Comparison of ENCODE assay signal across 19 cellular contexts in the genomic region with DNA sequence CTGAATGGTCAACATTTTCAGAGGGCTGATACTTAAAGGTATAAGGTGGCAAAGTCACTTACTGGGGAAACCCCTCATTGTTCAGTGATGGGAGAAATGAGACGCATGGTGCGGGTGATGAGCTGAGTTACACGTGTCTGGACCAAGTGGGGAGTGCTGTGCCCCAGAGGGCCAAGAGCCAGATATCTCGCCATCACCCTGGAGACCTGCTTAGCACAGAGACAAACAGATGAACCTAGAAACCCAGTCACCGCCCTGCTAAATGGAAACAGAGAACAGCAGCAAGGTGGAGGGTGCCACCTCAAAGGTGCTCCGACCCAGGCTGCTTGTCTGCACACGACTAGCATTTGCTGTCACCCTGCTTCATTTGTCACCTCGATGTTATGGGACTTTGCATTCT.
DNase-seq lines count a peak whose midpoint lies in the region; ATAC-seq and TF ChIP-seq lines count a peak whose summit lies in the region.
"Had no signal": no experiment of that assay in that cellular context is flagged by ENCODE, and none has a peak within 500 bp of the region (broad histone marks: within the 10 kb centered on the region; RNA-seq: fewer than 3 reads in every experiment).

No MANE protein-coding gene starts in this region.

- no peaks in the 10 kb centered on the region for H3K36me3 Mint-ChIP-seq in natural killer cell treated with Interleukin-12 subunit alpha and Interleukin-12 subunit beta and Interleukin-15 and Interleukin-18, amount 100 ng/mL, for 72 hours
- H3K36me3 Mint-ChIP-seq in natural killer cell: no peaks in the 10 kb centered on the region
- H3K36me3 Mint-ChIP-seq in chondrocyte (ENCODE audit: low read depth): peaks cover 8% of the 10 kb centered on the region
- peaks cover 10% of the 10 kb centered on the region for H3K36me3 Mint-ChIP-seq in progenitor cell of endocrine pancreas (ENCODE audit: insufficient read depth)
- peaks cover 2% of the 10 kb centered on the region for H3K36me3 Mint-ChIP-seq in T-helper 17 cell (ENCODE audit: low read depth)

- no peak overlapping the region for H3K18ac ChIP-seq in mesenchymal stem cell (ENCODE audit: low read depth in 1 of 2, low read length in 2 of 2)

- H4K8ac ChIP-seq in mesenchymal stem cell (ENCODE audit: low read length): no peak overlapping the region

- H3K14ac ChIP-seq in mesenchymal stem cell (ENCODE audit: low read length in 2 of 2): no peak overlapping the region

- intact Hi-C loops in natural killer cell (cut with micrococcal nuclease): no loop called here

- H2AFZ ChIP-seq in mesenchymal stem cell (ENCODE audit: low read depth, low read length): no peak overlapping the region

- H3K27ac ChIP-seq in mesenchymal stem cell (ENCODE audit: low read length, poor library complexity, severe bottlenecking): no peak overlapping the region
- H3K27ac ChIP-seq: BLaER1 treated with 17β-estradiol and CSF1 and Interleukin-3, amounts not matched to agents 10 nM and 100 nM had no signal

- no peak overlapping the region for H2BK5ac ChIP-seq in mesenchymal stem cell (ENCODE audit: low read depth, low read length, poor library complexity, severe bottlenecking)

- peak overlapping the region; percentile 3 for H4K91ac ChIP-seq in mesenchymal stem cell (ENCODE audit: low read length)

- H3K9me3 ChIP-seq in mesenchymal stem cell (ENCODE audit: control insufficient read depth, low read length): no peaks in the 10 kb centered on the region
- no peaks in the 10 kb centered on the region for H3K9me3 ChIP-seq in T-helper 17 cell (ENCODE audit: control insufficient read depth, low read length, poor library complexity, severe bottlenecking)

- H3K4me1 Mint-ChIP-seq in natural killer cell treated with Interleukin-12 subunit alpha and Interleukin-12 subunit beta and Interleukin-15 and Interleukin-18, amount 100 ng/mL, for 72 hours (ENCODE audit: low read depth in 2 of 2): no peaks in the 10 kb centered on the region
- H3K4me1 Mint-ChIP-seq in natural killer cell: peaks cover 0 to 13% of the 10 kb centered on the region in 2 donors
- H3K4me1 Mint-ChIP-seq in chondrocyte (ENCODE audit: low read depth): peaks cover 6% of the 10 kb centered on the region
- peaks cover 14% of the 10 kb centered on the region for H3K4me1 Mint-ChIP-seq in progenitor cell of endocrine pancreas (ENCODE audit: low read depth)
- H3K4me1 Mint-ChIP-seq in T-helper 17 cell: no peaks in the 10 kb centered on the region
- H3K4me1 Mint-ChIP-seq: B cell had no signal

- H3K36me3 ChIP-seq in mesenchymal stem cell (ENCODE audit: control insufficient read depth in 1 of 2, insufficient read depth in 2 of 2, low read depth in 1 of 2, low read length in 2 of 2): peaks cover 8 to 27% of the 10 kb centered on the region in 2 experiments

- H3K4me3 Mint-ChIP-seq in natural killer cell treated with Interleukin-12 subunit alpha and Interleukin-12 subunit beta and Interleukin-15 and Interleukin-18, amount 100 ng/mL, for 72 hours: no peak overlapping the region
- H3K4me3 Mint-ChIP-seq in natural killer cell (no peak overlapping the region), chondrocyte (ENCODE audit: unreplicated experiment) (no peak overlapping the region), progenitor cell of endocrine pancreas (ENCODE audit: low read depth) (no peak overlapping the region), T-helper 17 cell (no peak overlapping the region)
- H3K4me3 Mint-ChIP-seq: B cell; CD8-positive, alpha-beta T cell had no signal

- no peaks in the 10 kb centered on the region for H3K27me3 ChIP-seq in mesenchymal stem cell (ENCODE audit: control insufficient read depth in 1 of 2, insufficient read depth in 1 of 2, low read length in 2 of 2)
- H3K27me3 ChIP-seq: BLaER1 treated with 17β-estradiol and CSF1 and Interleukin-3, amounts not matched to agents 10 nM and 100 nM had no signal

- DNase-seq in natural killer cell treated with Interleukin-12 subunit alpha and Interleukin-12 subunit beta and Interleukin-15 and Interleukin-18, amount 100 ng/mL, for 72 hours (ENCODE audit: low spot score): peak; percentile 13
- DNase-seq in natural killer cell: no peak
- DNase-seq in chondrocyte (ENCODE audit: low spot score): peak; percentile 37
- no peak for DNase-seq in mesenchymal stem cell
- DNase-seq in progenitor cell of endocrine pancreas (ENCODE audit: low spot score, unreplicated experiment): no peak
- no peak for DNase-seq in COLO668 (lab: John Stamatoyannopoulos, UW; ENCODE audit: unreplicated experiment)
- DNase-seq in activated CD4-positive, alpha-beta T cell treated with anti-CD3 and anti-CD28 coated beads for 48 hours: no peak
- no peak for DNase-seq in T-helper 17 cell
- DNase-seq: CD8-positive, alpha-beta T cell; COR-L47; DMS 273 treated with DMSO at 0.1 percent for 48 hours; DMS53; DND-41; EL; GOT3; H7 had no signal

- no peak overlapping the region for H3K27ac Mint-ChIP-seq in natural killer cell treated with Interleukin-12 subunit alpha and Interleukin-12 subunit beta and Interleukin-15 and Interleukin-18, amount 100 ng/mL, for 72 hours
- H3K27ac Mint-ChIP-seq in natural killer cell (no peak overlapping the region), chondrocyte (ENCODE audit: unreplicated experiment) (no peak overlapping the region), progenitor cell of endocrine pancreas (peak overlapping the region; percentile 33), T-helper 17 cell (no peak overlapping the region)
- H3K27ac Mint-ChIP-seq: B cell; CD8-positive, alpha-beta T cell had no signal

- H3K4ac ChIP-seq in mesenchymal stem cell (ENCODE audit: low read depth in 1 of 2, low read length in 2 of 2): no peak overlapping the region

- H3K4me2 ChIP-seq in mesenchymal stem cell (ENCODE audit: low read length, poor library complexity, severe bottlenecking): no peak overlapping the region
- H3K4me2 ChIP-seq: BLaER1 treated with 17β-estradiol and CSF1 and Interleukin-3, amounts not matched to agents 10 nM and 100 nM had no signal

- H2BK15ac ChIP-seq in mesenchymal stem cell (ENCODE audit: low read depth, poor library complexity, severe bottlenecking): no peak overlapping the region

- H2BK120ac ChIP-seq in mesenchymal stem cell (ENCODE audit: low read depth, low read length): no peak overlapping the region

- H3K27me3 Mint-ChIP-seq in natural killer cell treated with Interleukin-12 subunit alpha and Interleukin-12 subunit beta and Interleukin-15 and Interleukin-18, amount 100 ng/mL, for 72 hours: no peaks in the 10 kb centered on the region
- H3K27me3 Mint-ChIP-seq in natural killer cell (ENCODE audit: low read depth in 2 of 2): no peaks in the 10 kb centered on the region
- no peaks in the 10 kb centered on the region for H3K27me3 Mint-ChIP-seq in chondrocyte (ENCODE audit: low read depth)
- H3K27me3 Mint-ChIP-seq in progenitor cell of endocrine pancreas: peaks cover 5% of the 10 kb centered on the region
- H3K27me3 Mint-ChIP-seq in T-helper 17 cell: no peaks in the 10 kb centered on the region
- H3K27me3 Mint-ChIP-seq: B cell had no signal

- H2BK12ac ChIP-seq in mesenchymal stem cell (ENCODE audit: low read length in 2 of 2): no peak overlapping the region

- H3K23ac ChIP-seq in mesenchymal stem cell (ENCODE audit: low read length in 2 of 2): no peak overlapping the region

- no peak overlapping the region for H3K4me3 ChIP-seq in mesenchymal stem cell (ENCODE audit: insufficient read depth in 1 of 2, low read depth in 1 of 2, low read length in 2 of 2)
- H3K4me3 ChIP-seq: BLaER1 treated with 17β-estradiol and CSF1 and Interleukin-3, amounts not matched to agents 10 nM and 100 nM; GM12878 had no signal

- no peak overlapping the region for H3K9ac ChIP-seq in mesenchymal stem cell (ENCODE audit: low read length)
- H3K9ac ChIP-seq: BLaER1 treated with 17β-estradiol and CSF1 and Interleukin-3, amounts not matched to agents 10 nM and 100 nM had no signal

- TF ChIP-seq CTCF in natural killer cell (IDR thresholded peaks at IDR 0.05) (no peak), chondrocyte (IDR thresholded peaks at IDR 0.05) (no peak), progenitor cell of endocrine pancreas (IDR thresholded peaks at IDR 0.05; ENCODE audit: unreplicated experiment) (no peak)

- peaks cover 2% of the 10 kb centered on the region for H3K79me1 ChIP-seq in mesenchymal stem cell (replicated peaks; ENCODE audit: low read length, poor library complexity, severe bottlenecking)

- 97% methylated on average over 8 of the region's 8 CpGs for WGBS in mesenchymal stem cell

- H2AK5ac ChIP-seq in mesenchymal stem cell (ENCODE audit: low read length, severe bottlenecking): no peak overlapping the region

- peaks cover 7% of the 10 kb centered on the region for H3K4me1 ChIP-seq in mesenchymal stem cell (ENCODE audit: control insufficient read depth, insufficient read depth, low read depth, low read length)

- ATAC-seq in natural killer cell treated with Interleukin-12 subunit alpha and Interleukin-12 subunit beta and Interleukin-15 and Interleukin-18, amount 100 ng/mL, for 72 hours: no peak
- no peak for ATAC-seq in natural killer cell
- no peak for ATAC-seq in T-helper 17 cell
- ATAC-seq: CD8-positive, alpha-beta T cell; GM12878 had no signal

- no peaks in the 10 kb centered on the region for H3K9me3 Mint-ChIP-seq in natural killer cell treated with Interleukin-12 subunit alpha and Interleukin-12 subunit beta and Interleukin-15 and Interleukin-18, amount 100 ng/mL, for 72 hours
- H3K9me3 Mint-ChIP-seq in natural killer cell (no peaks in the 10 kb centered on the region), chondrocyte (ENCODE audit: low read depth) (no peaks in the 10 kb centered on the region), progenitor cell of endocrine pancreas (ENCODE audit: low read depth) (no peaks in the 10 kb centered on the region)
- H3K9me3 Mint-ChIP-seq: CD8-positive, alpha-beta T cell had no signal

Comparison
In these comparisons a context has a peak if more than half of its experiments do, and no peak if none do; other contexts are left out.
1. DNase-seq: peak in natural killer cell treated with Interleukin-12 subunit alpha and Interleukin-12 subunit beta and Interleukin-15 and Interleukin-18, amount 100 ng/mL, for 72 hours (single experiment) and chondrocyte (single experiment); none in natural killer cell (single experiment), mesenchymal stem cell (single experiment), progenitor cell of endocrine pancreas (single experiment), COLO668 (single experiment), activated CD4-positive, alpha-beta T cell treated with anti-CD3 and anti-CD28 coated beads for 48 hours (single experiment) and T-helper 17 cell (0 of 3).